In genomic region chr11:64226507-64227051, GRCh38 we compare ENCODE assay signal across 7 cellular contexts. TPM values are rescaled to one million over a fixed set of nuclear protein-coding genes. Genes with fewer than 3 reads are reported as not detected.
DNase-seq lines count a peak whose midpoint lies in the region; TF ChIP-seq lines count a peak whose summit lies in the region.

No MANE protein-coding gene starts in this region.

- peak overlapping the region; percentile 92 for H3K4me3 ChIP-seq in HUES6 (ENCODE audit: low read depth, low read length)
- H3K4me3 ChIP-seq in SJCRH30 = peak overlapping the region; percentile 69
- H3K4me3 ChIP-seq in ascending aorta = peak overlapping the region; percentile 61 to 77
- peak overlapping the region; percentile 97 for H3K4me3 ChIP-seq in iPS-15b (ENCODE audit: low read depth, low read length)

- peak; percentile 1 for TF ChIP-seq CTCF in GM13977 (IDR thresholded peaks at IDR 0.05; ENCODE audit: extremely low read depth, insufficient read depth, missing control alignments)
- TF ChIP-seq CTCF in ascending aorta (IDR thresholded peaks at IDR 0.05) = no peak

- H3K9me3 ChIP-seq in HUES6 (ENCODE audit: control insufficient read depth, insufficient read depth, low read depth, low read length) (no peaks in the 10 kb centered on the region), SJCRH30 (replicated peaks) (no peaks in the 10 kb centered on the region), ascending aorta (no peaks in the 10 kb centered on the region), iPS-15b (ENCODE audit: control insufficient read depth, insufficient read depth, low read length) (no peaks in the 10 kb centered on the region)

- intact Hi-C loops in ascending aorta (cut with DNase I) = loop anchor here (2.0 to 5.0 kb wide), 2 partner anchors 40 to 76 kb away; partner anchors contain the start of genes CATSPERZ and STIP1

- no peaks in the 10 kb centered on the region for H3K27me3 ChIP-seq in HUES6 (ENCODE audit: control insufficient read depth, insufficient read depth, low read length)
- no peaks in the 10 kb centered on the region for H3K27me3 ChIP-seq in SJCRH30
- no peaks in the 10 kb centered on the region for H3K27me3 ChIP-seq in ascending aorta
- H3K27me3 ChIP-seq in iPS-15b (ENCODE audit: control insufficient read depth, insufficient read depth, low read length) = peaks cover under 1% of the 10 kb centered on the region

- peak overlapping the region; percentile 57 for H3K9ac ChIP-seq in HUES6 (ENCODE audit: low read length)
- H3K9ac ChIP-seq in iPS-15b (ENCODE audit: low read depth, low read length) = peak overlapping the region; percentile 89

- peaks cover 19% of the 10 kb centered on the region for H3K36me3 ChIP-seq in HUES6 (ENCODE audit: control insufficient read depth, insufficient read depth, low read length)
- H3K36me3 ChIP-seq in SJCRH30 = no peaks in the 10 kb centered on the region; the same call in 1 of the 2 replicates
- no peaks in the 10 kb centered on the region for H3K36me3 ChIP-seq in ascending aorta
- peaks cover 7% of the 10 kb centered on the region for H3K36me3 ChIP-seq in iPS-15b (ENCODE audit: control insufficient read depth, insufficient read depth, low read length)

- in situ Hi-C loops in GM13977 (cut with MboI; ENCODE audit: low pct_unique_long_range_greater_than_20kb, low sequenced_read_pairs, unreplicated experiment) = no loop called here

- DNase-seq in GM13977 (ENCODE audit: low spot score) (peak; percentile 85), SJCRH30 (peak; percentile 67 to 69), ascending aorta (ENCODE audit: low spot score in 2 of 2) (peak; percentile 44 to 80), hippocampal formation (lab: John Stamatoyannopoulos, UW) (no peak)
- DNase-seq in stimulated activated CD4-positive, alpha-beta T cell treated with anti-CD3 and anti-CD28 coated beads, Interleukin-1b, Interleukin-23, amount 100 ng/mL, for 48 hours = peak; percentile 63

- H3K27ac ChIP-seq in HUES6 (ENCODE audit: low read depth, low read length) (peak overlapping the region; percentile 23; the same call in 1 of the 2 replicates), SJCRH30 (peak overlapping the region; percentile 80), ascending aorta (peak overlapping the region; percentile 88 to 89)

- H3K4me1 ChIP-seq in HUES6 (ENCODE audit: control insufficient read depth, insufficient read depth, low read length) (peaks cover 19% of the 10 kb centered on the region), SJCRH30 (peaks cover 6% of the 10 kb centered on the region), ascending aorta (peaks cover 7 to 35% of the 10 kb centered on the region in 2 donors), iPS-15b (ENCODE audit: control insufficient read depth, insufficient read depth, low read length) (no peaks in the 10 kb centered on the region)

RNA-seq across cellular contexts. Expression of gene NUDT22, which starts 0.5 kb away (rescaled TPM):
- total RNA-seq in SJCRH30 (2014; rRNA removed; shearing (Covaris generic)) = 20.7 and 21.1 TPM in 2 replicates
- total RNA-seq in ascending aorta = 158 TPM

RNA-seq across cellular contexts. Expression of gene TRPT1, which starts 0.6 kb away (rescaled TPM):
- total RNA-seq in SJCRH30 (2014; rRNA removed; shearing (Covaris generic)) = 18.6 and 24.9 TPM in 2 replicates
- 224 TPM for total RNA-seq in ascending aorta

RNA-seq across cellular contexts. Expression of gene DNAJC4, which starts 3.8 kb away (rescaled TPM):
- 2.0 and 5.3 TPM in 2 replicates for total RNA-seq in SJCRH30 (2014; rRNA removed; shearing (Covaris generic))
- total RNA-seq in ascending aorta = 43.1 TPM

RNA-seq across cellular contexts. Expression of gene VEGFB, which starts 7.8 kb away (rescaled TPM):
- 26.4 and 27.8 TPM in 2 replicates for total RNA-seq in SJCRH30 (2014; rRNA removed; shearing (Covaris generic))
- total RNA-seq in ascending aorta = 188 TPM

RNA-seq across cellular contexts. Expression of gene FKBP2, which starts 14.3 kb away (rescaled TPM):
- 53.1 and 53.5 TPM in 2 replicates for total RNA-seq in SJCRH30 (2014; rRNA removed; shearing (Covaris generic))
- total RNA-seq in ascending aorta = 17.7 TPM

Comparison
In these comparisons a context has a peak if more than half of its experiments do, and no peak if none do; other contexts are left out.
1. DNase-seq: peak in GM13977 (single experiment), SJCRH30 (2 of 2), ascending aorta (2 of 2) and stimulated activated CD4-positive, alpha-beta T cell treated with anti-CD3 and anti-CD28 coated beads, Interleukin-1b, Interleukin-23, amount 100 ng/mL, for 48 hours (single experiment); none in hippocampal formation (0 of 2).
2. H3K27ac ChIP-seq: peak in every context shown above with its lines; median percentile 88 in ascending aorta; 80 in SJCRH30; 23 in HUES6.
3. Peak in every context shown above with its lines, with median percentiles within 50 percentile points of each other: H3K4me3 ChIP-seq.